1 cellular context compared by ENCODE assay signal in the genomic region with DNA sequence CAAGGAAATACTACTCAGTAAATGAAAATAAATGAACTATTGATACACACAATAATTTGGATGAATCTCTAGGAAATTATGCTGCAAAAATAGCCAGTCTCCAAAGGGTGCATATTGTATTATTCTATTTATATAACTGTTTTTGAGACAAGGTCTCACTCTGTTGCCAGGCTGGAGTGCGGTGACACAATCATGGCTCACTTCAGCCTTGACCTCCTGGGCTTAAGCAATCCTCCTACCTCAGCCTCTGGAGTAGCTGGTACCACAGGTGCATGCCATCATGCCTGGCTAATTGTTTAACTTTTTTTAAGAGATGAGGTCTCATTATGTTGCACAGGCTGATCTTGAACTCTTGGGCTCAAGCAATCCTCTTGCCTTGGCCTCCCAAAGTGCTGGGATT.
TF ChIP-seq lines count a peak whose summit lies in the region.

No MANE protein-coding gene starts in this region.

TF ChIP-seq in HepG2, 621 proteins besides CTCF, POLR2A, EP300 and RAD21 (continued from another document and continues in another):
- TF ChIP-seq ZNF367 (CRISPR knock-in tag; IDR thresholded peaks at IDR 0.05; ENCODE audit: borderline replicate concordance) (no peak), ZEB1 (IDR thresholded peaks at IDR 0.05; ENCODE audit: insufficient replicate concordance, low read depth) (no peak), PHF5A (CRISPR knock-in tag; IDR thresholded peaks at IDR 0.05; ENCODE audit: low read depth, unreplicated experiment) (no peak), ELF3 (CRISPR knock-in tag; IDR thresholded peaks at IDR 0.05) (no peak), NRL (CRISPR knock-in tag; IDR thresholded peaks at IDR 0.05; ENCODE audit: borderline replicate concordance) (no peak), FOXK1 (CRISPR knock-in tag; IDR thresholded peaks at IDR 0.05; ENCODE audit: borderline replicate concordance, low read depth) (peak; percentile 45; the same call in 1 of the 2 replicates), ZNF383 (CRISPR knock-in tag; IDR thresholded peaks at IDR 0.05; ENCODE audit: borderline replicate concordance) (no peak), ZC3H13 (CRISPR knock-in tag; IDR thresholded peaks at IDR 0.05) (no peak), TEAD3 (CRISPR knock-in tag; optimal IDR thresholded peaks at IDR 0.05; ENCODE audit: borderline replicate concordance) (peak; percentile 59), NFYC (CRISPR knock-in tag; IDR thresholded peaks at IDR 0.05) (no peak), ZNF354B (CRISPR knock-in tag; IDR thresholded peaks at IDR 0.05) (no peak), ZFP36L2 (CRISPR knock-in tag; IDR thresholded peaks at IDR 0.05) (no peak), ZNF816 (CRISPR knock-in tag; IDR thresholded peaks at IDR 0.05; ENCODE audit: borderline replicate concordance) (no peak), FOXO1 (CRISPR knock-in tag; IDR thresholded peaks at IDR 0.05) (peak; percentile 32; the same call in 1 of the 2 replicates), SAP130 (CRISPR knock-in tag; IDR thresholded peaks at IDR 0.05; ENCODE audit: low read depth) (0 out of 2 replicates have a peak, but pooled peaks have one; percentile 44), ELF1 (CRISPR knock-in tag; IDR thresholded peaks at IDR 0.05) (no peak), ZNF264 (CRISPR knock-in tag; IDR thresholded peaks at IDR 0.05) (no peak), THAP11 (CRISPR knock-in tag; IDR thresholded peaks at IDR 0.05) (peak; percentile 48; the same call in 1 of the 2 replicates), ZNF350 (CRISPR knock-in tag; IDR thresholded peaks at IDR 0.05; ENCODE audit: borderline replicate concordance, low read depth) (no peak), CCAR2 (optimal IDR thresholded peaks at IDR 0.05; ENCODE audit: low read depth, low read length) (no peak), MAFF (IDR thresholded peaks at IDR 0.05; ENCODE audit: low read depth, low read length) (no peak), ZNF180 (CRISPR knock-in tag; IDR thresholded peaks at IDR 0.05; ENCODE audit: borderline replicate concordance, low read depth) (no peak), BCL6 (CRISPR knock-in tag; IDR thresholded peaks at IDR 0.05) (peak; percentile 48; the same call in 1 of the 2 replicates), ZBTB1 (CRISPR knock-in tag; IDR thresholded peaks at IDR 0.05; ENCODE audit: borderline replicate concordance) (no peak), ZFP1 (CRISPR knock-in tag; IDR thresholded peaks at IDR 0.05) (peak; percentile 29; the same call in 1 of the 2 replicates), HNF4A (CRISPR knock-in tag; IDR thresholded peaks at IDR 0.05) (peak; percentile 67), ZNF644 (CRISPR knock-in tag; IDR thresholded peaks at IDR 0.05; ENCODE audit: low read depth) (peak; percentile 50; the same call in 1 of the 2 replicates), ZNF329 (CRISPR knock-in tag; IDR thresholded peaks at IDR 0.05; ENCODE audit: low read depth) (no peak), HMG20A (CRISPR knock-in tag; IDR thresholded peaks at IDR 0.05; ENCODE audit: borderline replicate concordance) (peak; percentile 61; the same call in 1 of the 2 replicates), GATAD2A (CRISPR knock-in tag; IDR thresholded peaks at IDR 0.05) (peak; percentile 80), HDAC1 (CRISPR knock-in tag; IDR thresholded peaks at IDR 0.05) (peak; percentile 30; the same call in 1 of the 2 replicates), RXRA (CRISPR knock-in tag; IDR thresholded peaks at IDR 0.05) (peak; percentile 60; the same call in 1 of the 2 replicates), BHLHE40 (IDR thresholded peaks at IDR 0.05; ENCODE audit: low read length) (no peak), NR2F6 (IDR thresholded peaks at IDR 0.05) (peak; percentile 89), NR2F6 (CRISPR knock-in tag; IDR thresholded peaks at IDR 0.05) (peak; percentile 97), MBNL3 (CRISPR knock-in tag; conservative IDR thresholded peaks at IDR 0.05) (no peak), ZFP41 (CRISPR knock-in tag; IDR thresholded peaks at IDR 0.05; ENCODE audit: borderline replicate concordance) (no peak), TBP (CRISPR knock-in tag; IDR thresholded peaks at IDR 0.05) (no peak), ZNF891 (CRISPR knock-in tag; IDR thresholded peaks at IDR 0.05) (no peak), TBX3 (IDR thresholded peaks at IDR 0.05; ENCODE audit: borderline replicate concordance) (no peak), SOX5 (CRISPR knock-in tag; IDR thresholded peaks at IDR 0.05; ENCODE audit: borderline replicate concordance) (peak; percentile 37; the same call in 1 of the 2 replicates), ESRRA (CRISPR knock-in tag; IDR thresholded peaks at IDR 0.05; ENCODE audit: low read depth) (no peak), SMAD1 (CRISPR knock-in tag; IDR thresholded peaks at IDR 0.05; ENCODE audit: borderline replicate concordance, low read depth) (no peak), ZMYM3 (CRISPR knock-in tag; IDR thresholded peaks at IDR 0.05) (peak; percentile 19; the same call in 1 of the 2 replicates), SMC3 (IDR thresholded peaks at IDR 0.05; ENCODE audit: low read length) (no peak), PLRG1 (conservative IDR thresholded peaks at IDR 0.05) (no peak), CBX5 (CRISPR knock-in tag; IDR thresholded peaks at IDR 0.05; ENCODE audit: borderline replicate concordance) (0 out of 2 replicates have a peak, but pooled peaks have one; percentile 28)
- TF ChIP-seq, protein P1, sequence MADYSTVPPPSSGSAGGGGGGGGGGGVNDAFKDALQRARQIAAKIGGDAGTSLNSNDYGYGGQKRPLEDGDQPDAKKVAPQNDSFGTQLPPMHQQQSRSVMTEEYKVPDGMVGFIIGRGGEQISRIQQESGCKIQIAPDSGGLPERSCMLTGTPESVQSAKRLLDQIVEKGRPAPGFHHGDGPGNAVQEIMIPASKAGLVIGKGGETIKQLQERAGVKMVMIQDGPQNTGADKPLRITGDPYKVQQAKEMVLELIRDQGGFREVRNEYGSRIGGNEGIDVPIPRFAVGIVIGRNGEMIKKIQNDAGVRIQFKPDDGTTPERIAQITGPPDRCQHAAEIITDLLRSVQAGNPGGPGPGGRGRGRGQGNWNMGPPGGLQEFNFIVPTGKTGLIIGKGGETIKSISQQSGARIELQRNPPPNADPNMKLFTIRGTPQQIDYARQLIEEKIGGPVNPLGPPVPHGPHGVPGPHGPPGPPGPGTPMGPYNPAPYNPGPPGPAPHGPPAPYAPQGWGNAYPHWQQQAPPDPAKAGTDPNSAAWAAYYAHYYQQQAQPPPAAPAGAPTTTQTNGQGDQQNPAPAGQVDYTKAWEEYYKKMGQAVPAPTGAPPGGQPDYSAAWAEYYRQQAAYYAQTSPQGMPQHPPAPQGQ (CRISPR knock-in tag; IDR thresholded peaks at IDR 0.05; ENCODE audit: borderline replicate concordance): no peak
- TF ChIP-seq, protein P2, sequence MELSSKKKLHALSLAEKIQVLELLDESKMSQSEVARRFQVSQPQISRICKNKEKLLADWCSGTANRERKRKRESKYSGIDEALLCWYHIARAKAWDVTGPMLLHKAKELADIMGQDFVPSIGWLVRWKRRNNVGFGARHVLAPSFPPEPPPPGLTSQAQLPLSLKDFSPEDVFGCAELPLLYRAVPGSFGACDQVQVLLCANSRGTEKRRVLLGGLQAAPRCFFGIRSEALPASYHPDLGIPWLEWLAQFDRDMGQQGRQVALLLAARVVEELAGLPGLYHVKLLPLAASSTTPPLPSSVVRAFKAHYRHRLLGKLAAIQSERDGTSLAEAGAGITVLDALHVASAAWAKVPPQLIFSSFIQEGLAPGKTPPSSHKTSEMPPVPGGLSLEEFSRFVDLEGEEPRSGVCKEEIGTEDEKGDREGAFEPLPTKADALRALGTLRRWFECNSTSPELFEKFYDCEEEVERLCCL (CRISPR knock-in tag; IDR thresholded peaks at IDR 0.05; ENCODE audit: borderline replicate concordance): no peak
- TF ChIP-seq, protein P3, sequence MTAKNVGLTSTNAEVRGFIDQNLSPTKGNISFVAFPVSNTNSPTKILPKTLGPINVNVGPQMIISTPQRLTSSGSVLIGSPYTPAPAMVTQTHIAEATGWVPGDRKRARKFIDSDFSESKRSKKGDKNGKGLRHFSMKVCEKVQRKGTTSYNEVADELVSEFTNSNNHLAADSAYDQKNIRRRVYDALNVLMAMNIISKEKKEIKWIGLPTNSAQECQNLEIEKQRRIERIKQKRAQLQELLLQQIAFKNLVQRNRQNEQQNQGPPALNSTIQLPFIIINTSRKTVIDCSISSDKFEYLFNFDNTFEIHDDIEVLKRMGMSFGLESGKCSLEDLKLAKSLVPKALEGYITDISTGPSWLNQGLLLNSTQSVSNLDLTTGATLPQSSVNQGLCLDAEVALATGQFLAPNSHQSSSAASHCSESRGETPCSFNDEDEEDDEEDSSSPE (CRISPR knock-in tag; IDR thresholded peaks at IDR 0.05): no peak
- TF ChIP-seq, protein P4, sequence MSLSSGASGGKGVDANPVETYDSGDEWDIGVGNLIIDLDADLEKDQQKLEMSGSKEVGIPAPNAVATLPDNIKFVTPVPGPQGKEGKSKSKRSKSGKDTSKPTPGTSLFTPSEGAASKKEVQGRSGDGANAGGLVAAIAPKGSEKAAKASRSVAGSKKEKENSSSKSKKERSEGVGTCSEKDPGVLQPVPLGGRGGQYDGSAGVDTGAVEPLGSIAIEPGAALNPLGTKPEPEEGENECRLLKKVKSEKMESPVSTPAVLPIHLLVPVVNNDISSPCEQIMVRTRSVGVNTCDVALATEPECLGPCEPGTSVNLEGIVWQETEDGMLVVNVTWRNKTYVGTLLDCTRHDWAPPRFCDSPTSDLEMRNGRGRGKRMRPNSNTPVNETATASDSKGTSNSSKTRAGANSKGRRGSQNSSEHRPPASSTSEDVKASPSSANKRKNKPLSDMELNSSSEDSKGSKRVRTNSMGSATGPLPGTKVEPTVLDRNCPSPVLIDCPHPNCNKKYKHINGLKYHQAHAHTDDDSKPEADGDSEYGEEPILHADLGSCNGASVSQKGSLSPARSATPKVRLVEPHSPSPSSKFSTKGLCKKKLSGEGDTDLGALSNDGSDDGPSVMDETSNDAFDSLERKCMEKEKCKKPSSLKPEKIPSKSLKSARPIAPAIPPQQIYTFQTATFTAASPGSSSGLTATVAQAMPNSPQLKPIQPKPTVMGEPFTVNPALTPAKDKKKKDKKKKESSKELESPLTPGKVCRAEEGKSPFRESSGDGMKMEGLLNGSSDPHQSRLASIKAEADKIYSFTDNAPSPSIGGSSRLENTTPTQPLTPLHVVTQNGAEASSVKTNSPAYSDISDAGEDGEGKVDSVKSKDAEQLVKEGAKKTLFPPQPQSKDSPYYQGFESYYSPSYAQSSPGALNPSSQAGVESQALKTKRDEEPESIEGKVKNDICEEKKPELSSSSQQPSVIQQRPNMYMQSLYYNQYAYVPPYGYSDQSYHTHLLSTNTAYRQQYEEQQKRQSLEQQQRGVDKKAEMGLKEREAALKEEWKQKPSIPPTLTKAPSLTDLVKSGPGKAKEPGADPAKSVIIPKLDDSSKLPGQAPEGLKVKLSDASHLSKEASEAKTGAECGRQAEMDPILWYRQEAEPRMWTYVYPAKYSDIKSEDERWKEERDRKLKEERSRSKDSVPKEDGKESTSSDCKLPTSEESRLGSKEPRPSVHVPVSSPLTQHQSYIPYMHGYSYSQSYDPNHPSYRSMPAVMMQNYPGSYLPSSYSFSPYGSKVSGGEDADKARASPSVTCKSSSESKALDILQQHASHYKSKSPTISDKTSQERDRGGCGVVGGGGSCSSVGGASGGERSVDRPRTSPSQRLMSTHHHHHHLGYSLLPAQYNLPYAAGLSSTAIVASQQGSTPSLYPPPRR (CRISPR knock-in tag; IDR thresholded peaks at IDR 0.05; ENCODE audit: borderline replicate concordance): no peak
- TF ChIP-seq, protein P5, sequence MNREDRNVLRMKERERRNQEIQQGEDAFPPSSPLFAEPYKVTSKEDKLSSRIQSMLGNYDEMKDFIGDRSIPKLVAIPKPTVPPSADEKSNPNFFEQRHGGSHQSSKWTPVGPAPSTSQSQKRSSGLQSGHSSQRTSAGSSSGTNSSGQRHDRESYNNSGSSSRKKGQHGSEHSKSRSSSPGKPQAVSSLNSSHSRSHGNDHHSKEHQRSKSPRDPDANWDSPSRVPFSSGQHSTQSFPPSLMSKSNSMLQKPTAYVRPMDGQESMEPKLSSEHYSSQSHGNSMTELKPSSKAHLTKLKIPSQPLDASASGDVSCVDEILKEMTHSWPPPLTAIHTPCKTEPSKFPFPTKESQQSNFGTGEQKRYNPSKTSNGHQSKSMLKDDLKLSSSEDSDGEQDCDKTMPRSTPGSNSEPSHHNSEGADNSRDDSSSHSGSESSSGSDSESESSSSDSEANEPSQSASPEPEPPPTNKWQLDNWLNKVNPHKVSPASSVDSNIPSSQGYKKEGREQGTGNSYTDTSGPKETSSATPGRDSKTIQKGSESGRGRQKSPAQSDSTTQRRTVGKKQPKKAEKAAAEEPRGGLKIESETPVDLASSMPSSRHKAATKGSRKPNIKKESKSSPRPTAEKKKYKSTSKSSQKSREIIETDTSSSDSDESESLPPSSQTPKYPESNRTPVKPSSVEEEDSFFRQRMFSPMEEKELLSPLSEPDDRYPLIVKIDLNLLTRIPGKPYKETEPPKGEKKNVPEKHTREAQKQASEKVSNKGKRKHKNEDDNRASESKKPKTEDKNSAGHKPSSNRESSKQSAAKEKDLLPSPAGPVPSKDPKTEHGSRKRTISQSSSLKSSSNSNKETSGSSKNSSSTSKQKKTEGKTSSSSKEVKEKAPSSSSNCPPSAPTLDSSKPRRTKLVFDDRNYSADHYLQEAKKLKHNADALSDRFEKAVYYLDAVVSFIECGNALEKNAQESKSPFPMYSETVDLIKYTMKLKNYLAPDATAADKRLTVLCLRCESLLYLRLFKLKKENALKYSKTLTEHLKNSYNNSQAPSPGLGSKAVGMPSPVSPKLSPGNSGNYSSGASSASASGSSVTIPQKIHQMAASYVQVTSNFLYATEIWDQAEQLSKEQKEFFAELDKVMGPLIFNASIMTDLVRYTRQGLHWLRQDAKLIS (CRISPR knock-in tag; IDR thresholded peaks at IDR 0.05): no peak
- TF ChIP-seq, protein P6, sequence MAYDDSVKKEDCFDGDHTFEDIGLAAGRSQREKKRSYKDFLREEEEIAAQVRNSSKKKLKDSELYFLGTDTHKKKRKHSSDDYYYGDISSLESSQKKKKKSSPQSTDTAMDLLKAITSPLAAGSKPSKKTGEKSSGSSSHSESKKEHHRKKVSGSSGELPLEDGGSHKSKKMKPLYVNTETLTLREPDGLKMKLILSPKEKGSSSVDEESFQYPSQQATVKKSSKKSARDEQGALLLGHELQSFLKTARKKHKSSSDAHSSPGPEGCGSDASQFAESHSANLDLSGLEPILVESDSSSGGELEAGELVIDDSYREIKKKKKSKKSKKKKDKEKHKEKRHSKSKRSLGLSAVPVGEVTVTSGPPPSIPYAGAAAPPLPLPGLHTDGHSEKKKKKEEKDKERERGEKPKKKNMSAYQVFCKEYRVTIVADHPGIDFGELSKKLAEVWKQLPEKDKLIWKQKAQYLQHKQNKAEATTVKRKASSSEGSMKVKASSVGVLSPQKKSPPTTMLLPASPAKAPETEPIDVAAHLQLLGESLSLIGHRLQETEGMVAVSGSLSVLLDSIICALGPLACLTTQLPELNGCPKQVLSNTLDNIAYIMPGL (CRISPR knock-in tag; IDR thresholded peaks at IDR 0.05; ENCODE audit: borderline replicate concordance in 1 of 2, low read depth in 1 of 2): no peak
- TF ChIP-seq, protein P7, sequence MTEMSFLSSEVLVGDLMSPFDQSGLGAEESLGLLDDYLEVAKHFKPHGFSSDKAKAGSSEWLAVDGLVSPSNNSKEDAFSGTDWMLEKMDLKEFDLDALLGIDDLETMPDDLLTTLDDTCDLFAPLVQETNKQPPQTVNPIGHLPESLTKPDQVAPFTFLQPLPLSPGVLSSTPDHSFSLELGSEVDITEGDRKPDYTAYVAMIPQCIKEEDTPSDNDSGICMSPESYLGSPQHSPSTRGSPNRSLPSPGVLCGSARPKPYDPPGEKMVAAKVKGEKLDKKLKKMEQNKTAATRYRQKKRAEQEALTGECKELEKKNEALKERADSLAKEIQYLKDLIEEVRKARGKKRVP (CRISPR knock-in tag; IDR thresholded peaks at IDR 0.05): 0 out of 4 replicates have a peak, but pooled peaks of 1 of the 2 experiments have one; percentile 19
